8 cellular contexts compared by ENCODE assay signal in genomic region chr18:46097853-46098615, GRCh38. TPM values are rescaled to one million over a fixed set of nuclear protein-coding genes. Genes with fewer than 3 reads are reported as not detected.
A peak's percentile ranks its signal among the peaks of the same experiment; 100 is the strongest.
DNase-seq lines count a peak whose midpoint lies in the region; ATAC-seq, FAIRE-seq and TF ChIP-seq lines count a peak whose summit lies in the region.

ATP5F1A (minus strand) TSS chr18:46098296; CDS start chr18:46098231, 65 bp downstream.

- DNase-seq in ELR (ENCODE audit: low read depth) (peak; percentile 90), GM23338 (ENCODE audit: low spot score) (peak; percentile 90), LHCN-M2 (ENCODE audit: low read depth) (peak; percentile 78), SHP77 treated with DMSO at 0.1 percent for 48 hours (lab: John Stamatoyannopoulos, UW) (peak; percentile 46), frontal cortex (ENCODE audit: low spot score in 2 of 2) (peak; percentile 84 to 85), non-pigmented ciliary epithelial cell (ENCODE audit: low read depth) (peak; percentile 24), superior temporal gyrus (ENCODE audit: extremely low spot score) (peak; percentile 90)
- peak; percentile 74 for DNase-seq in activated gamma-delta T cell treated with anti-CD3 and anti-CD28 coated beads, Interleukin-2, amount 50 U/mL, for 16 hours (ENCODE audit: low read depth)

- H3K4me1 Mint-ChIP-seq in GM23338 = peaks cover 16% of the 10 kb centered on the region; the same call in 2 of the 3 replicates

- H3K79me2 ChIP-seq in GM23338 (replicated peaks; ENCODE audit: insufficient read depth) = peaks cover 50% of the 10 kb centered on the region

- H3K4me1 ChIP-seq in GM23338 (ENCODE audit: insufficient read depth) = peaks cover 10% of the 10 kb centered on the region

- peak within 1 kb of the TSS; percentile 85 for H3K4me2 ChIP-seq in GM23338

- no peak for FAIRE-seq in frontal cortex (lab: Jason Lieb, UNC)

- H3K36me3 ChIP-seq in GM23338 (ENCODE audit: insufficient read depth) = peaks cover 19% of the 10 kb centered on the region

- no peaks in the 10 kb centered on the region for H3K27me3 ChIP-seq in GM23338 (ENCODE audit: insufficient read depth)

- peak within 1 kb of the TSS; percentile 33; the same call in 1 of the 2 replicates for H2AFZ ChIP-seq in GM23338

- H3F3A ChIP-seq in GM23338 (replicated peaks; ENCODE audit: low read depth) = 0 out of 2 replicates have a peak, but pooled peaks cover 4% of the 10 kb centered on the region

- peak within 1 kb of the TSS; percentile 99 for H3K27ac Mint-ChIP-seq in GM23338

- no peak for TF ChIP-seq CTCF in GM23338 (conservative IDR thresholded peaks at IDR 0.05; ENCODE audit: low read depth in 2 of 2)

- ATAC-seq in GM23338 = peak; percentile 87

- peaks cover 34% of the 10 kb centered on the region for H3K36me3 Mint-ChIP-seq in GM23338 (ENCODE audit: low read depth)

- H3K27me3 Mint-ChIP-seq in GM23338 (ENCODE audit: insufficient read depth, low read depth, poor library complexity) = peaks cover 9% of the 10 kb centered on the region

- H3K9me3 Mint-ChIP-seq in GM23338 = no peaks in the 10 kb centered on the region; the same call in 2 of the 3 replicates

- peak within 1 kb of the TSS; percentile 99 for H3K4me3 Mint-ChIP-seq in GM23338

- peak within 1 kb of the TSS; percentile 100 for H3K4me3 ChIP-seq in GM23338

- peak within 1 kb of the TSS; percentile 68 for H3K27ac ChIP-seq in GM23338 (ENCODE audit: low read depth)

- H3K9me2 ChIP-seq in GM23338 (ENCODE audit: insufficient read depth) = no peaks in the 10 kb centered on the region

- H4K20me1 ChIP-seq in GM23338 (replicated peaks; ENCODE audit: insufficient read depth) = peaks cover 37% of the 10 kb centered on the region; the same call in 1 of the 2 replicates

TF ChIP-seq in GM23338, 12 proteins besides CTCF, POLR2A, EP300 and RAD21:
- TF ChIP-seq REST (IDR thresholded peaks at IDR 0.05; ENCODE audit: unreplicated experiment) = peak; percentile 28
- no peak for TF ChIP-seq EZH2phosphoT487 (IDR thresholded peaks at IDR 0.05; ENCODE audit: unreplicated experiment)
- TF ChIP-seq POLR2AphosphoS5 (IDR thresholded peaks at IDR 0.05; ENCODE audit: low read depth) = peak; percentile 92
TF ChIP-seq in GM23338: peak in this region for 2.

RNA-seq across cellular contexts. Expression of gene ATP5F1A, which starts in this region (rescaled TPM):
- 718 and 822 TPM in 2 replicates for total RNA-seq in GM23338 (2014; rRNA removed; shearing (Covaris generic))
- 317 and 353 TPM in 2 replicates for polyA plus RNA-seq in GM23338 (2016; fragmentation: Nextera tagmentation; extraction: Ambion mirVana)
- total RNA-seq in LHCN-M2 (2014; rRNA removed) (607 and 704 TPM in 2 replicates), frontal cortex (812 TPM)
- polyA plus RNA-seq in LHCN-M2 (2012) = 355 TPM

Comparison
In these comparisons a context has a peak if more than half of its experiments do, and no peak if none do; other contexts are left out.
1. Peak in every context shown above with its lines: DNase-seq, ATAC-seq, H3K4me3 ChIP-seq and H3K27ac ChIP-seq.
2. DNase-seq: peak in every context shown above with its lines; median percentile 90 in ELR; 90 in GM23338; 90 in superior temporal gyrus; 84 in frontal cortex; 78 in LHCN-M2; 74 in activated gamma-delta T cell treated with anti-CD3 and anti-CD28 coated beads, Interleukin-2, amount 50 U/mL, for 16 hours; 46 in SHP77 treated with DMSO at 0.1 percent for 48 hours; 24 in non-pigmented ciliary epithelial cell.